8 cellular contexts compared by ENCODE assay signal in genomic region chr15:83205725-83206324, GRCh38. TPM values are rescaled to one million over a fixed set of nuclear protein-coding genes. Genes with fewer than 3 reads are reported as not detected.
DNase-seq lines count a peak whose midpoint lies in the region; ATAC-seq and TF ChIP-seq lines count a peak whose summit lies in the region.

No MANE protein-coding gene starts in this region.

- H4K20me1 ChIP-seq in BLaER1 treated with 17β-estradiol and CSF1 and Interleukin-3, amounts not matched to agents 10 nM and 100 nM = peaks cover 0 to 54% (median 26%) of the 10 kb centered on the region in 11 experiments; a peak in 16 of 22 replicates

- peaks cover 21 to 37% (median 29%) of the 10 kb centered on the region in 10 experiments for H3K4me1 ChIP-seq in BLaER1 treated with 17β-estradiol and CSF1 and Interleukin-3, amounts not matched to agents 10 nM and 100 nM
- H3K4me1 ChIP-seq in mesodermal cell (ENCODE audit: control insufficient read depth, insufficient read depth, low read length, poor library complexity, severe bottlenecking) = peaks cover 8% of the 10 kb centered on the region

- no peaks in the 10 kb centered on the region for H3K9me3 ChIP-seq in BLaER1 treated with 17β-estradiol and CSF1 and Interleukin-3, amounts not matched to agents 10 nM and 100 nM (replicated peaks in 1 of 11)
- H3K9me3 ChIP-seq in mesodermal cell (ENCODE audit: control insufficient read depth, low read length) = no peaks in the 10 kb centered on the region

- WGBS in mesodermal cell (ENCODE audit: insufficient coverage in 2 of 2), 2 experiments = 41 to 58% methylated on average over 2 to 3 of the region's 4 CpGs

- no peak for TF ChIP-seq CTCF in MCF 10A (IDR thresholded peaks at IDR 0.05; ENCODE audit: unreplicated experiment)

- H3K27ac ChIP-seq in BLaER1 treated with 17β-estradiol and CSF1 and Interleukin-3, amounts not matched to agents 10 nM and 100 nM = peak overlapping the region; percentile 92 to 97 (median 95); a peak in 20 of 22 replicates
- no peak overlapping the region for H3K27ac ChIP-seq in mesodermal cell (ENCODE audit: low read depth, low read length, severe bottlenecking)

- peaks cover 0 to 5% (median 0%) of the 10 kb centered on the region in 11 experiments; a peak in 4 of 22 replicates for H3K36me3 ChIP-seq in BLaER1 treated with 17β-estradiol and CSF1 and Interleukin-3, amounts not matched to agents 10 nM and 100 nM
- H3K36me3 ChIP-seq in mesodermal cell (ENCODE audit: control insufficient read depth, insufficient read depth, low read length) = no peaks in the 10 kb centered on the region

- CTCF ChIA-PET in MCF 10A (lab: Yijun Ruan, JAX) = interaction anchor here (0.9 to 1.5 kb wide), 3 partner anchors 11 to 195 kb away, joined by 3 to 4 read pairs (median 4); partner anchors contain the start of gene C15orf40

- peak overlapping the region; percentile 91 for H3K27ac Mint-ChIP-seq in MCF 10A (ENCODE audit: low read depth, unreplicated experiment)

- H3K36me3 Mint-ChIP-seq in MCF 10A (ENCODE audit: insufficient read depth, unreplicated experiment) = no peaks in the 10 kb centered on the region

- H3K4me1 Mint-ChIP-seq in MCF 10A (ENCODE audit: insufficient read depth, unreplicated experiment) = peaks cover 47% of the 10 kb centered on the region

- peak overlapping the region; percentile 83 to 98 (median 92) for H3K4me3 ChIP-seq in BLaER1 treated with 17β-estradiol and CSF1 and Interleukin-3, amounts not matched to agents 10 nM and 100 nM
- H3K4me3 ChIP-seq in mesodermal cell (ENCODE audit: extremely low read depth, insufficient read depth, low read length, poor library complexity, severe bottlenecking) = peak overlapping the region; percentile 82

- intact Hi-C loops in MCF 10A (cut with micrococcal nuclease) = no loop called here

- H3K9me3 Mint-ChIP-seq in MCF 10A (ENCODE audit: unreplicated experiment) = no peaks in the 10 kb centered on the region

- TSS peak; percentile 43 for BruUV-seq in MCF 10A (replicated peaks; lab: Mats Ljungman, UMichigan)

- H3K4me3 Mint-ChIP-seq in MCF 10A (ENCODE audit: unreplicated experiment) = no peak overlapping the region

- DNase-seq in KBM-7 (peak; percentile 37), MCF 10A (ENCODE audit: unreplicated experiment) (peak; percentile 49), putamen (ENCODE audit: low spot score) (no peak), 8988T (no peak)

- no peaks in the 10 kb centered on the region for H3K27me3 ChIP-seq in BLaER1 treated with 17β-estradiol and CSF1 and Interleukin-3, amounts not matched to agents 10 nM and 100 nM

- POLR2A ChIA-PET in MCF 10A (lab: Yijun Ruan, JAX) = interaction anchor here (0.6 to 5.0 kb wide), 18 partner anchors 9 to 668 kb away, joined by 3 to 54 read pairs (median 5); partner anchors contain the start of genes BTBD1, C15orf40 and RAMAC

- in situ Hi-C loops in KBM-7 (cut with MboI; ENCODE audit: low pct_unique_long_range_greater_than_20kb, low sequenced_read_pairs) = no loop called here

- H3K27me3 Mint-ChIP-seq in MCF 10A (ENCODE audit: insufficient read depth, unreplicated experiment) = no peaks in the 10 kb centered on the region

- H3K4me2 ChIP-seq in BLaER1 treated with 17β-estradiol and CSF1 and Interleukin-3, amounts not matched to agents 10 nM and 100 nM = peak overlapping the region; percentile 73 to 94 (median 81)

- ATAC-seq in HG03520 (IDR thresholded peaks at IDR 0.05; ENCODE audit: unreplicated experiment) = no peak
- ATAC-seq in GM18868 (IDR thresholded peaks at IDR 0.05; ENCODE audit: unreplicated experiment) = no peak

- peak overlapping the region; percentile 91 to 98 (median 96) for H3K9ac ChIP-seq in BLaER1 treated with 17β-estradiol and CSF1 and Interleukin-3, amounts not matched to agents 10 nM and 100 nM

RNA-seq across cellular contexts. Expression of gene HDGFL3, which starts 1.8 kb away (rescaled TPM):
- total RNA-seq in MCF 10A (2022) = 80.4 and 104 TPM in 2 replicates
- polyA plus RNA-seq in mesodermal cell (2013, experiment 1 of 2) = 52.0 TPM
- 68.6 TPM for polyA plus RNA-seq in mesodermal cell (2013, experiment 2 of 2)

Comparison
In these comparisons a context has a peak if more than half of its experiments do, and no peak if none do; other contexts are left out.
1. DNase-seq: peak in KBM-7 (single experiment) and MCF 10A (single experiment); none in putamen (single experiment) and 8988T (single experiment).